In genomic region chr1:28369518-28370219, GRCh38 we compare ENCODE assay signal across 1 cellular context.
TF ChIP-seq lines count a peak whose summit lies in the region.

Gene PHACTR4, plus strand, starts transcription at chr1:28369740. Its CDS starts 37,708 bp downstream, at chr1:28407448.

TF ChIP-seq in GM12878, 131 proteins besides CTCF, POLR2A, EP300 and RAD21 (continued from another document and continues in another):
- TF ChIP-seq ZBTB4 (CRISPR knock-in tag; IDR thresholded peaks at IDR 0.05) (no peak), POLR2AphosphoS5 (IDR thresholded peaks at IDR 0.05; ENCODE audit: low read length) (peak; percentile 56; the same call in 1 of the 2 replicates), MTA2 (IDR thresholded peaks at IDR 0.05; ENCODE audit: low read depth) (no peak; the same call in 1 of the 2 replicates), CEBPZ (IDR thresholded peaks at IDR 0.05; ENCODE audit: low read depth, low read length) (no peak), SIN3A (IDR thresholded peaks at IDR 0.05; ENCODE audit: low read depth, low read length) (0 out of 2 replicates have a peak, but pooled peaks have one; percentile 23), TARDBP (IDR thresholded peaks at IDR 0.05; ENCODE audit: borderline replicate concordance) (peak; percentile 66; the same call in 1 of the 2 replicates), MYC (IDR thresholded peaks at IDR 0.05; ENCODE audit: insufficient read depth, insufficient read length, insufficient replicate concordance, low read length, severe bottlenecking) (peak; percentile 9), LARP7 (IDR thresholded peaks at IDR 0.05) (peak; percentile 83), SRF (IDR thresholded peaks at IDR 0.05; ENCODE audit: low read depth in 2 of 2, low read length in 2 of 2) (no peak), E2F4 (IDR thresholded peaks at IDR 0.05; ENCODE audit: low read depth, low read length) (no peak), SMARCA5 (IDR thresholded peaks at IDR 0.05) (peak; percentile 54; the same call in 1 of the 2 replicates), HCFC1 (IDR thresholded peaks at IDR 0.05; ENCODE audit: low read length) (peak; percentile 83), CUX1 (IDR thresholded peaks at IDR 0.05; ENCODE audit: insufficient replicate concordance, low read depth, low read length) (no peak), IRF3 (IDR thresholded peaks at IDR 0.05) (no peak), EED (IDR thresholded peaks at IDR 0.05; ENCODE audit: low read depth) (no peak; the same call in 1 of the 2 replicates), ZBTB40 (IDR thresholded peaks at IDR 0.05; ENCODE audit: borderline replicate concordance) (peak; percentile 50; the same call in 1 of the 2 replicates), TCF3 (IDR thresholded peaks at IDR 0.05; ENCODE audit: borderline replicate concordance, insufficient read depth, low read depth, low read length) (peak; percentile 6; the same call in 1 of the 2 replicates), MXI1 (IDR thresholded peaks at IDR 0.05; ENCODE audit: low read depth, low read length) (peak; percentile 71), NBN (IDR thresholded peaks at IDR 0.05) (0 out of 2 replicates have a peak, but pooled peaks have one; percentile 63), IRF4 (IDR thresholded peaks at IDR 0.05; ENCODE audit: low read depth, low read length) (no peak), NR2F1 (conservative IDR thresholded peaks at IDR 0.05) (peak; percentile 49; the same call in 1 of the 2 replicates), MTA3 (IDR thresholded peaks at IDR 0.05; ENCODE audit: borderline replicate concordance, low read length) (no peak), DPF2 (IDR thresholded peaks at IDR 0.05) (peak; percentile 11; the same call in 1 of the 2 replicates), HSF1 (IDR thresholded peaks at IDR 0.05; ENCODE audit: low read depth, low read length) (no peak), FOS (IDR thresholded peaks at IDR 0.05; ENCODE audit: borderline replicate concordance, extremely low read depth, insufficient read length) (no peak), NR2C1 (IDR thresholded peaks at IDR 0.05) (peak; percentile 41; the same call in 1 of the 2 replicates), BCLAF1 (IDR thresholded peaks at IDR 0.05) (no peak), NRF1 (conservative IDR thresholded peaks at IDR 0.05; ENCODE audit: low read depth, low read length) (peak; percentile 81), IKZF2 (IDR thresholded peaks at IDR 0.05) (peak in 1 of 2 experiments; percentile 49; a peak in 1 of 4 replicates), ESRRA (IDR thresholded peaks at IDR 0.05; ENCODE audit: low read length) (0 out of 2 replicates have a peak, but pooled peaks have one; percentile 20)
